1 cellular context compared by ENCODE assay signal in the genomic region with DNA sequence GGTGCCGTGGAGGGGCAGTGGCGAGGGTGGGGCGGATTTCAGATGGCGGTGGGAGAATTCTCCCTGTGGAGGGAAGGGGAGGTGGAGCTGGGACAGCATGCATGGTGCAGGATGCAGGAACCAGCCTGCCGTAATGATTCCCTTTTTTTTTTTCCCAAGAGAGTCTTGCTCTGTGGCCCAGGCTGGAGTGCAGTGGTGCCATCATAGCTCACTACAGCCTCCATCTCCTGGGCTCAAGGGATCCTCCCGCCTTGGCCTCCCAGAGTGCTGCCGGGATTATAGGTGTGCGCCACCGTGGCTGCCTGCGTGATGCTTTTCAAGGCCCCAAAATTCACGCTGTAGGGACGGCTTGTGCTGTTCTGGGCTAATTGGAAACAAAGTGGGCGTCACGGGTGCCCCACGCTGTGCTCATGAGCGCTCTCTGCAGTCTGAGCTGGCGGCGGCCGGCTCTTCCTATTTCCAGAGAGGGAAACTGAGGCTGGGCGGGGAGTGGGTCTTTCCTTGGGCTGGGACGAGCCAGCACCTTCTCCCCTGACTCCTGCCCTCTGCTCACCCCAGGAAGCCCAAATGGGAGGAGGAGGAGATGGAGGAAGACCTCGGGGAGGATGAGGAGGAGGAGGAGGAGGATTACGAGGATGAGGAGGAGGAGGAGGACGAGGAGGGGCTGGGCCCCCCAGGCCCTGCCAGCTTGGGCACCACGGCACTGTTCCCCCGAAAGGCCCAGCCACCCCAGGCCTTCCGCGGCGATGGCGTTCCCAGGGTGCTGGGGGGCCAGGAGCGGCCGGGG.
TF ChIP-seq lines count a peak whose summit lies in the region.

No MANE protein-coding gene starts in this region.

TF ChIP-seq in K562, 482 proteins besides CTCF, POLR2A, EP300 and RAD21:
- no peak for TF ChIP-seq NBN (IDR thresholded peaks at IDR 0.05; ENCODE audit: low read depth)
- peak; percentile 60; the same call in 1 of the 2 replicates for TF ChIP-seq ZNF263 (CRISPR knock-in tag; IDR thresholded peaks at IDR 0.05; ENCODE audit: borderline replicate concordance)
